ENCODE assay signal across 19 cellular contexts in the genomic region with DNA sequence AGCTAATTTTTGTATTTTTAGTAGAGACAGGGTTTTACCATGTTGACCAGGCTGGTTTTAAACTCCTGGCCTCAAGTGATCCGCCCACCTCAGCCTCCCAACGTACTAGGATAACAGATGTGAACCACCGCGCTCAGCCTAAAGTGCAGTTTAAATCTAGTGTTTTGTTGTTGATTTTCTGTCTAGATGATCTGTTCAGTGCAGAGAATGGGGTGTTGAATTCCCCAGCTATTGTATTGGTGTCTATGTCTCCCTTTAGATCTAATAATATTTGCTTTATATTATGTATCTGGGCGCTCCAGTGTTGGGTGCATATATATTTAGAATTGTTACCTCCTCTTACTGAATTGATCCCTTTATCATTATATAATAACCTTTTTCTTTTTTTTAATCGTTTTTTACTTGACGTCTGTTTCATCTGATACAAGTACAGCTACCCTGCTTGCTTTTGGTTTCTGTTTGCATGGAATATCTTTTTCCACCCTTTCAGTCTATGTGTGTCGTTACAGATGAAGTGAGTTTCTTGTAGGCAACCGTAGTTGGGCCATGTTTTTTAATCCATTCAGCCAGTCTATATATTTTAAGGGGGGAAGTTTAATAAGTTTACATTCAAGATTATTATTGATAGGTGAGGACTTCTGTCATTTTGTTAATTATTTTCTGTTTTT. TPM values are rescaled to one million over a fixed set of nuclear protein-coding genes. Genes with fewer than 3 reads are reported as not detected.
DNase-seq lines count a peak whose midpoint lies in the region; ATAC-seq, FAIRE-seq and TF ChIP-seq lines count a peak whose summit lies in the region.
"Had no signal": no experiment of that assay in that cellular context is flagged by ENCODE, and none has a peak within 500 bp of the region (broad histone marks: within the 10 kb centered on the region; RNA-seq: fewer than 3 reads in every experiment).

No MANE protein-coding gene starts in this region.

- H3K9me3 ChIP-seq in liver (ENCODE audit: control insufficient read depth in 4 of 4, low read length in 3 of 4) (no peaks in the 10 kb centered on the region), HepG2 (ENCODE audit: low read length) (no peaks in the 10 kb centered on the region), esophagus muscularis mucosa (no peaks in the 10 kb centered on the region)
- H3K9me3 ChIP-seq: upper lobe of left lung had no signal

- H3K4me3 ChIP-seq in liver (ENCODE audit: low read depth in 1 of 3, low read length in 3 of 3) (no peak overlapping the region), HepG2 (replicated peaks in 1 of 3; ENCODE audit: insufficient read depth in 1 of 3, low read depth in 2 of 3, low read length in 3 of 3) (no peak overlapping the region), esophagus muscularis mucosa (no peak overlapping the region)
- H3K4me3 ChIP-seq: upper lobe of left lung had no signal

- H3K79me2 ChIP-seq in HepG2 (ENCODE audit: insufficient read depth, low read length), result peaks cover 26% of the 10 kb centered on the region

- CTCF ChIA-PET in HepG2 (lab: Yijun Ruan, JAX; ENCODE audit: low intra/inter-chr PET ratio, low total read pairs), result no interaction called here

- TF ChIP-seq POLR2A in HepG2 (IDR thresholded peaks at IDR 0.05; ENCODE audit: insufficient read depth in 1 of 2, low read depth in 2 of 2, low read length in 2 of 2) (no peak), esophagus muscularis mucosa (IDR thresholded peaks at IDR 0.05; ENCODE audit: low read depth) (no peak)

- H2AFZ ChIP-seq in HepG2 (ENCODE audit: low read length), result no peak overlapping the region
- H2AFZ ChIP-seq: parathyroid adenoma had no signal

- 55% methylated on average over 9 of the region's 9 CpGs for WGBS in liver
- 97% methylated on average over 9 of the region's 9 CpGs for WGBS in HepG2 (ENCODE audit: low lambda C conversion rate)
- 95% methylated on average over 9 of the region's 9 CpGs for WGBS in esophagus muscularis mucosa

- H3K9ac ChIP-seq in liver (ENCODE audit: low read depth in 1 of 2, low read length in 2 of 2) (peak overlapping the region in 1 of 2 donors; percentile 47), HepG2 (ENCODE audit: insufficient read depth, low read depth, low read length) (no peak overlapping the region)
- H3K9ac ChIP-seq: parathyroid adenoma had no signal

- no peak for FAIRE-seq in HepG2 (lab: Jason Lieb, UNC)
- FAIRE-seq: TTC549 had no signal

- 0 out of 2 replicates have a peak, but pooled peaks cover 2% of the 10 kb centered on the region for H4K20me1 ChIP-seq in HepG2 (ENCODE audit: insufficient read depth, low read length)

- POLR2A ChIA-PET in HepG2 (lab: Yijun Ruan, JAX), result no interaction called here

- H3K27ac Mint-ChIP-seq in T-helper 1 cell treated with Interleukin-12 subunit alpha and Interleukin-12 subunit beta and Interleukin-4 antibody, amounts not matched to agents 30 μg/mL and 1 μg/mL, for 36 hours, result peak overlapping the region; percentile 87
- peak overlapping the region; percentile 91 for H3K27ac Mint-ChIP-seq in stimulated activated naive CD8-positive, alpha-beta T cell treated with anti-CD3 and anti-CD28 coated beads, Interleukin-15, Interleukin-2, amounts not matched to agents 100 ng/mL and 50 ng/mL, for 24 hours
- H3K27ac Mint-ChIP-seq: dendritic cell treated with granulocyte-macrophage colony-stimulating factor and Interleukin-4, amounts not matched to agents 40 ng/mL and 50 ng/mL, for 4 days had no signal

- H3K9me3 Mint-ChIP-seq in T-helper 1 cell treated with Interleukin-12 subunit alpha and Interleukin-12 subunit beta and Interleukin-4 antibody, amounts not matched to agents 30 μg/mL and 1 μg/mL, for 36 hours, result no peaks in the 10 kb centered on the region
- H3K9me3 Mint-ChIP-seq in stimulated activated naive CD8-positive, alpha-beta T cell treated with anti-CD3 and anti-CD28 coated beads, Interleukin-15, Interleukin-2, amounts not matched to agents 100 ng/mL and 50 ng/mL, for 24 hours, result no peaks in the 10 kb centered on the region
- H3K9me3 Mint-ChIP-seq: dendritic cell treated with granulocyte-macrophage colony-stimulating factor and Interleukin-4, amounts not matched to agents 40 ng/mL and 50 ng/mL, for 4 days had no signal

- peaks cover 0 to 3% (median 2%) of the 10 kb centered on the region in 4 donors for H3K4me1 ChIP-seq in liver (ENCODE audit: control insufficient read depth in 4 of 4, insufficient read depth in 4 of 4, low read length in 3 of 4)
- peaks cover 10% of the 10 kb centered on the region for H3K4me1 ChIP-seq in HepG2 (ENCODE audit: insufficient read depth, low read length)
- peaks cover 0 to 3% (median 2%) of the 10 kb centered on the region in 4 donors for H3K4me1 ChIP-seq in esophagus muscularis mucosa
- H3K4me1 ChIP-seq: parathyroid adenoma, upper lobe of left lung had no signal

- TF ChIP-seq CTCF in liver (IDR thresholded peaks at IDR 0.05; ENCODE audit: low read depth, low read length, missing input control) (no peak), HepG2 (CRISPR knock-in tag; IDR thresholded peaks at IDR 0.05) (no peak), esophagus muscularis mucosa (IDR thresholded peaks at IDR 0.05) (no peak)

- TF ChIP-seq EP300 in HepG2 (IDR thresholded peaks at IDR 0.05; ENCODE audit: low read depth in 2 of 2, low read length in 2 of 2), result no peak
- no peak for TF ChIP-seq EP300 in HepG2 (CRISPR knock-in tag; IDR thresholded peaks at IDR 0.05; ENCODE audit: borderline replicate concordance)
- no peak for TF ChIP-seq EP300 in esophagus muscularis mucosa (IDR thresholded peaks at IDR 0.05)

- H3K36me3 ChIP-seq in liver (ENCODE audit: control insufficient read depth in 4 of 4, insufficient read depth in 3 of 4, low read depth in 1 of 4, low read length in 3 of 4) (peaks cover 0 to 2% (median 1%) of the 10 kb centered on the region in 4 donors), HepG2 (replicated peaks in 1 of 2; ENCODE audit: control insufficient read depth in 1 of 2, insufficient read depth in 2 of 2, low read length in 2 of 2) (peaks cover 11 to 39% of the 10 kb centered on the region in 2 experiments), esophagus muscularis mucosa (peaks cover 0 to 9% (median 4%) of the 10 kb centered on the region in 4 donors)

- H3K4me3 Mint-ChIP-seq in T-helper 1 cell treated with Interleukin-12 subunit alpha and Interleukin-12 subunit beta and Interleukin-4 antibody, amounts not matched to agents 30 μg/mL and 1 μg/mL, for 36 hours, result peak overlapping the region; percentile 70
- H3K4me3 Mint-ChIP-seq in stimulated activated naive CD8-positive, alpha-beta T cell treated with anti-CD3 and anti-CD28 coated beads, Interleukin-15, Interleukin-2, amounts not matched to agents 100 ng/mL and 50 ng/mL, for 24 hours, result peak overlapping the region; percentile 18
- H3K4me3 Mint-ChIP-seq: dendritic cell treated with granulocyte-macrophage colony-stimulating factor and Interleukin-4, amounts not matched to agents 40 ng/mL and 50 ng/mL, for 4 days had no signal

- H3K4me1 Mint-ChIP-seq in T-helper 1 cell treated with Interleukin-12 subunit alpha and Interleukin-12 subunit beta and Interleukin-4 antibody, amounts not matched to agents 30 μg/mL and 1 μg/mL, for 36 hours (ENCODE audit: low read depth), result peaks cover 45% of the 10 kb centered on the region
- peaks cover 58% of the 10 kb centered on the region for H3K4me1 Mint-ChIP-seq in stimulated activated naive CD8-positive, alpha-beta T cell treated with anti-CD3 and anti-CD28 coated beads, Interleukin-15, Interleukin-2, amounts not matched to agents 100 ng/mL and 50 ng/mL, for 24 hours (ENCODE audit: low read depth)

- no peaks in the 10 kb centered on the region for H3K27me3 Mint-ChIP-seq in T-helper 1 cell treated with Interleukin-12 subunit alpha and Interleukin-12 subunit beta and Interleukin-4 antibody, amounts not matched to agents 30 μg/mL and 1 μg/mL, for 36 hours (ENCODE audit: low read depth)
- H3K27me3 Mint-ChIP-seq in stimulated activated naive CD8-positive, alpha-beta T cell treated with anti-CD3 and anti-CD28 coated beads, Interleukin-15, Interleukin-2, amounts not matched to agents 100 ng/mL and 50 ng/mL, for 24 hours, result no peaks in the 10 kb centered on the region
- H3K27me3 Mint-ChIP-seq: dendritic cell treated with granulocyte-macrophage colony-stimulating factor and Interleukin-4, amounts not matched to agents 40 ng/mL and 50 ng/mL, for 4 days had no signal

- in situ Hi-C loops in HepG2 (cut with HindIII; ENCODE audit: extremely low pct_ligation_motif_present, low pct_unique_long_range_greater_than_20kb), result no loop called here

- H3K36me3 Mint-ChIP-seq in T-helper 1 cell treated with Interleukin-12 subunit alpha and Interleukin-12 subunit beta and Interleukin-4 antibody, amounts not matched to agents 30 μg/mL and 1 μg/mL, for 36 hours (ENCODE audit: low read depth), result peaks cover 27% of the 10 kb centered on the region
- H3K36me3 Mint-ChIP-seq in stimulated activated naive CD8-positive, alpha-beta T cell treated with anti-CD3 and anti-CD28 coated beads, Interleukin-15, Interleukin-2, amounts not matched to agents 100 ng/mL and 50 ng/mL, for 24 hours (ENCODE audit: low read depth), result peaks cover 52% of the 10 kb centered on the region

- H3K4me2 ChIP-seq in HepG2 (ENCODE audit: low read depth, low read length), result no peak overlapping the region

- H3K27ac ChIP-seq in liver (ENCODE audit: low read depth in 1 of 2, low read length in 2 of 2), result peak overlapping the region; percentile 7 to 59
- no peak overlapping the region for H3K27ac ChIP-seq in HepG2 (ENCODE audit: extremely low read length, insufficient read depth, low read length)
- H3K27ac ChIP-seq in esophagus muscularis mucosa (replicated peaks in 1 of 4), result no peak overlapping the region
- H3K27ac ChIP-seq: parathyroid adenoma, upper lobe of left lung had no signal

- DNase-seq in HepG2 (ENCODE audit: low spot score) (no peak), iPS-NIHi11 (ENCODE audit: low spot score) (no peak), COLO668 (lab: John Stamatoyannopoulos, UW; ENCODE audit: unreplicated experiment) (no peak), esophagus muscularis mucosa (ENCODE audit: extremely low spot score) (no peak)
- peak; percentile 50 for DNase-seq in central memory CD4-positive, alpha-beta T cell
- DNase-seq: activated CD4-positive, alpha-beta T cell treated with anti-CD3 and anti-CD28 coated beads, Interleukin-2, amount 50 U/mL, for 4 hours; HCEC 1CT; islet precursor cell; NCI-H345; NK-92 treated with Interleukin-12 subunit alpha and Interleukin-12 subunit beta, amount 100 ng/mL, for 24 hours; RPMI8226; stimulated activated CD4-positive, alpha-beta T cell treated with anti-CD3 and anti-CD28 coated beads, Interleukin-2, amount 100 ng/mL, for 24 hours; upper lobe of left lung had no signal

- ATAC-seq in HepG2, result no peak

- TF ChIP-seq RAD21 in liver (IDR thresholded peaks at IDR 0.05) (no peak), HepG2 (CRISPR knock-in tag; IDR thresholded peaks at IDR 0.05) (no peak)

- BruUV-seq in HepG2 (replicated peaks; lab: Mats Ljungman, UMichigan), result no TSS peak

- H3K27me3 ChIP-seq in liver (ENCODE audit: control insufficient read depth in 4 of 4, insufficient read depth in 4 of 4, low read length in 3 of 4) (no peaks in the 10 kb centered on the region), HepG2 (ENCODE audit: control insufficient read depth in 1 of 2, insufficient read depth in 2 of 2, low read length in 2 of 2) (no peaks in the 10 kb centered on the region), esophagus muscularis mucosa (no peaks in the 10 kb centered on the region)
- H3K27me3 ChIP-seq: upper lobe of left lung had no signal

- intact Hi-C loops in HepG2 (cut with micrococcal nuclease; ENCODE audit: unreplicated experiment) (no loop called here), esophagus muscularis mucosa (cut with DNase I) (no loop called here)

RNA-seq across cellular contexts. Expression of gene GALM, which starts 34.3 kb away (rescaled TPM):
- total RNA-seq in liver, result 10 to 100 TPM; 22.6 to 32.8 TPM
- polyA plus RNA-seq in liver, result 10 to 100 TPM; 20.5 to 29.7 TPM
- 90.0 and 114 TPM in 2 replicates for total RNA-seq in HepG2 (2016; rRNA removed; fragmentation: Illumina TruSeq; extraction: Trizol)
- 23.4 and 25.3 TPM in 2 replicates for total RNA-seq in HepG2 (2016; cell fraction: cytosol; rRNA removed; fragmentation: Illumina TruSeq; extraction: Trizol; ENCODE audit: low read depth)
- 97.4 and 121 TPM in 2 replicates for total RNA-seq in HepG2 (2016; cell fraction: insoluble cytoplasmic fraction; rRNA removed; fragmentation: Illumina TruSeq; extraction: Trizol)
- total RNA-seq in HepG2 (2016; cell fraction: membrane; rRNA removed; fragmentation: Illumina TruSeq; extraction: Trizol), result 42.3 and 46.2 TPM in 2 replicates
- total RNA-seq in HepG2 (2016; cell fraction: nucleus; rRNA removed; fragmentation: Illumina TruSeq; extraction: Trizol), result 40.2 and 41.1 TPM in 2 replicates
- 60.3 and 65.5 TPM in 2 replicates for polyA plus RNA-seq in HepG2 (2011; rRNA removed)
- polyA plus RNA-seq in HepG2 (2011; cell fraction: cytosol; rRNA removed), result 55.9 and 67.8 TPM in 2 replicates
- 18.3 and 26.1 TPM in 2 replicates for polyA plus RNA-seq in HepG2 (2011; cell fraction: nucleus; rRNA removed)
- polyA plus RNA-seq in HepG2 (2012), result 53.1 and 67.0 TPM in 2 replicates
- polyA plus RNA-seq in HepG2 (2016; cell fraction: cytosol; fragmentation: Illumina TruSeq; extraction: Trizol; ENCODE audit: low read depth), result 17.3 and 18.5 TPM in 2 replicates
- 102 TPM in 2 replicates for polyA plus RNA-seq in HepG2 (2016; cell fraction: insoluble cytoplasmic fraction; fragmentation: Illumina TruSeq; extraction: Trizol; ENCODE audit: low read depth)
- polyA plus RNA-seq in HepG2 (2016; cell fraction: membrane; fragmentation: Illumina TruSeq; extraction: Trizol; ENCODE audit: low read depth), result 25.4 and 26.1 TPM in 2 replicates
- 43.2 and 47.8 TPM in 2 replicates for polyA plus RNA-seq in HepG2 (2016; cell fraction: nucleus; fragmentation: Illumina TruSeq; extraction: Trizol; ENCODE audit: insufficient read depth, low read depth)
- 20.6 and 67.6 TPM in 2 replicates for polyA minus RNA-seq in HepG2 (2011; rRNA and poly(A)+ RNA removed; ENCODE audit: low replicate concordance)
- 37.5 and 41.1 TPM in 2 replicates for polyA minus RNA-seq in HepG2 (2011; cell fraction: cytosol; rRNA and poly(A)+ RNA removed)
- polyA minus RNA-seq in HepG2 (2011; cell fraction: nucleus; rRNA and poly(A)+ RNA removed), result 40.4 and 46.2 TPM in 2 replicates
- total RNA-seq in esophagus muscularis mucosa, result 10 to 100 TPM in 3 of 4 donors, 1 to 10 TPM in 1; 8.3 to 14.6 (median 11.6) TPM

RNA-seq across cellular contexts. Expression of gene SRSF7, which starts 50.9 kb away (rescaled TPM):
- total RNA-seq in liver (10 to 100 TPM; 63.4 to 66.9 TPM), HepG2 (2016; rRNA removed; fragmentation: Illumina TruSeq; extraction: Trizol) (275 and 377 TPM in 2 replicates), esophagus muscularis mucosa (100 to 1,000 TPM in 1 of 4 donors, 10 to 100 TPM in 3; 41.4 to 100 (median 56.8) TPM)
- polyA plus RNA-seq in liver (100 to 1,000 TPM in 1 of 2 donors, 10 to 100 TPM in 1; 49.8 to 111 TPM), HepG2 (2011; rRNA removed) (154 and 172 TPM in 2 replicates)
- total RNA-seq in HepG2 (2016; cell fraction: cytosol; rRNA removed; fragmentation: Illumina TruSeq; extraction: Trizol; ENCODE audit: low read depth), result 67.2 and 80.5 TPM in 2 replicates
- 285 and 392 TPM in 2 replicates for total RNA-seq in HepG2 (2016; cell fraction: insoluble cytoplasmic fraction; rRNA removed; fragmentation: Illumina TruSeq; extraction: Trizol)
- 77.6 and 84.5 TPM in 2 replicates for total RNA-seq in HepG2 (2016; cell fraction: membrane; rRNA removed; fragmentation: Illumina TruSeq; extraction: Trizol)
- total RNA-seq in HepG2 (2016; cell fraction: nucleus; rRNA removed; fragmentation: Illumina TruSeq; extraction: Trizol), result 186 and 191 TPM in 2 replicates
- 76.4 and 98.0 TPM in 2 replicates for polyA plus RNA-seq in HepG2 (2011; cell fraction: cytosol; rRNA removed)
- 231 and 316 TPM in 2 replicates for polyA plus RNA-seq in HepG2 (2011; cell fraction: nucleus; rRNA removed)
- polyA plus RNA-seq in HepG2 (2012), result 106 and 123 TPM in 2 replicates
- polyA plus RNA-seq in HepG2 (2016; cell fraction: cytosol; fragmentation: Illumina TruSeq; extraction: Trizol; ENCODE audit: low read depth), result 48.7 and 55.5 TPM in 2 replicates
- 378 and 417 TPM in 2 replicates for polyA plus RNA-seq in HepG2 (2016; cell fraction: insoluble cytoplasmic fraction; fragmentation: Illumina TruSeq; extraction: Trizol; ENCODE audit: low read depth)
- 45.0 and 50.4 TPM in 2 replicates for polyA plus RNA-seq in HepG2 (2016; cell fraction: membrane; fragmentation: Illumina TruSeq; extraction: Trizol; ENCODE audit: low read depth)
- 359 and 362 TPM in 2 replicates for polyA plus RNA-seq in HepG2 (2016; cell fraction: nucleus; fragmentation: Illumina TruSeq; extraction: Trizol; ENCODE audit: insufficient read depth, low read depth)
- polyA minus RNA-seq in HepG2 (2011; rRNA and poly(A)+ RNA removed; ENCODE audit: low replicate concordance), result 67.1 and 233 TPM in 2 replicates
- 41.8 and 45.7 TPM in 2 replicates for polyA minus RNA-seq in HepG2 (2011; cell fraction: cytosol; rRNA and poly(A)+ RNA removed)
- polyA minus RNA-seq in HepG2 (2011; cell fraction: nucleus; rRNA and poly(A)+ RNA removed), result 175 and 230 TPM in 2 replicates

Comparison
In these comparisons a context has a peak if more than half of its experiments do, and no peak if none do; other contexts are left out.
1. H3K27ac ChIP-seq: peak in liver (2 of 2); none in HepG2 (single experiment) and esophagus muscularis mucosa (0 of 4).